In genomic region chr13:41461527-41462124, GRCh38 we compare ENCODE assay signal across 15 cellular contexts. TPM values are rescaled to one million over a fixed set of nuclear protein-coding genes. Genes with fewer than 3 reads are reported as not detected.
DNase-seq lines count a peak whose midpoint lies in the region; TF ChIP-seq lines count a peak whose summit lies in the region.
"Had no signal": no experiment of that assay in that cellular context is flagged by ENCODE, and none has a peak within 500 bp of the region (broad histone marks: within the 10 kb centered on the region; RNA-seq: fewer than 3 reads in every experiment).

No MANE protein-coding gene starts in this region.

- CTCF ChIA-PET in AG04450 (lab: Charles Lee), result interaction anchor here (1.0 kb wide), 1 partner anchor 191 kb away, joined by 7 read pairs; no protein-coding TSS in a partner anchor
- CTCF ChIA-PET in CD8-positive, alpha-beta memory T cell (lab: Charles Lee), result interaction anchor here (1.5 kb wide), 1 partner anchor 38 kb away, joined by 3 read pairs; no protein-coding TSS in a partner anchor

- H3K27me3 ChIP-seq in AG04450 (ENCODE audit: control insufficient read depth, insufficient read depth, low read length), result peaks cover 5% of the 10 kb centered on the region
- no peaks in the 10 kb centered on the region for H3K27me3 ChIP-seq in CD8-positive, alpha-beta memory T cell (ENCODE audit: insufficient read depth, low read length, poor library complexity, severe bottlenecking)
- no peaks in the 10 kb centered on the region for H3K27me3 ChIP-seq in tibial artery

- H3K9me3 ChIP-seq in AG04450 (ENCODE audit: control insufficient read depth, insufficient read depth, low read length) (peaks cover 4% of the 10 kb centered on the region; the same call in 1 of the 2 replicates), tibial artery (no peaks in the 10 kb centered on the region)
- no peaks in the 10 kb centered on the region for H3K9me3 ChIP-seq in CD8-positive, alpha-beta memory T cell (ENCODE audit: low read length)

- POLR2A ChIA-PET in AG04450 (lab: Yijun Ruan, JAX), result no interaction called here
- POLR2A ChIA-PET in CD8-positive, alpha-beta memory T cell (lab: Charles Lee), result interaction anchor here (0.7 kb wide), 1 partner anchor 29 kb away, joined by 3 read pairs; no protein-coding TSS in a partner anchor

- intact Hi-C loops in activated T-helper 2 cell treated with anti-CD3 and anti-CD28 coated beads, Interferon-gamma antibody, Interleukin-2, Interleukin-4, amounts not matched to agents 10 μg/mL and 5 μg/mL and 100 μg/mL, durations not matched to agents 14 hours and 24 hours and 36 hours (cut with micrococcal nuclease), result loop anchor here (2.0 to 10.0 kb wide), 2 partner anchors 403 to 913 kb away; no protein-coding TSS in a partner anchor
- intact Hi-C loops in tibial artery (cut with DNase I; ENCODE audit: low total_unique reads), result no loop called here

- peaks cover 81% of the 10 kb centered on the region for H3K4me1 ChIP-seq in CD8-positive, alpha-beta memory T cell (ENCODE audit: insufficient read depth, low read length)
- H3K4me1 ChIP-seq in tibial artery, result peaks cover 0 to 26% (median 11%) of the 10 kb centered on the region in 4 donors

- H3K27me3 Mint-ChIP-seq in CD8-positive, alpha-beta memory T cell, result peaks cover 0 to 14% of the 10 kb centered on the region in 2 donors
- peaks cover 4% of the 10 kb centered on the region for H3K27me3 Mint-ChIP-seq in activated T-helper 2 cell treated with anti-CD3 and anti-CD28 coated beads, Interferon-gamma antibody, Interleukin-2, Interleukin-4, amounts not matched to agents 10 μg/mL and 5 μg/mL and 100 μg/mL, durations not matched to agents 14 hours and 24 hours and 36 hours (ENCODE audit: low read depth)

- peaks cover 80 to 85% (median 84%) of the 10 kb centered on the region in 3 donors for H3K4me1 Mint-ChIP-seq in CD8-positive, alpha-beta memory T cell
- peaks cover 74% of the 10 kb centered on the region for H3K4me1 Mint-ChIP-seq in activated T-helper 2 cell treated with anti-CD3 and anti-CD28 coated beads, Interferon-gamma antibody, Interleukin-2, Interleukin-4, amounts not matched to agents 10 μg/mL and 5 μg/mL and 100 μg/mL, durations not matched to agents 14 hours and 24 hours and 36 hours (ENCODE audit: low read depth)

- H3K36me3 ChIP-seq in CD8-positive, alpha-beta memory T cell (ENCODE audit: insufficient read depth, low read length), result no peaks in the 10 kb centered on the region
- peaks cover 0 to 38% (median 0%) of the 10 kb centered on the region in 3 donors for H3K36me3 ChIP-seq in tibial artery

- peak overlapping the region; percentile 78 to 91 (median 84) for H3K4me3 Mint-ChIP-seq in CD8-positive, alpha-beta memory T cell
- peak overlapping the region; percentile 76 for H3K4me3 Mint-ChIP-seq in activated T-helper 2 cell treated with anti-CD3 and anti-CD28 coated beads, Interferon-gamma antibody, Interleukin-2, Interleukin-4, amounts not matched to agents 10 μg/mL and 5 μg/mL and 100 μg/mL, durations not matched to agents 14 hours and 24 hours and 36 hours (ENCODE audit: low read depth)

- H3K27ac Mint-ChIP-seq in CD8-positive, alpha-beta memory T cell, result peak overlapping the region; percentile 51 to 99 (median 96)
- H3K27ac Mint-ChIP-seq in activated T-helper 2 cell treated with anti-CD3 and anti-CD28 coated beads, Interferon-gamma antibody, Interleukin-2, Interleukin-4, amounts not matched to agents 10 μg/mL and 5 μg/mL and 100 μg/mL, durations not matched to agents 14 hours and 24 hours and 36 hours, result peak overlapping the region; percentile 92

- peaks cover 8 to 73% (median 17%) of the 10 kb centered on the region in 3 donors for H3K36me3 Mint-ChIP-seq in CD8-positive, alpha-beta memory T cell
- peaks cover 74% of the 10 kb centered on the region for H3K36me3 Mint-ChIP-seq in activated T-helper 2 cell treated with anti-CD3 and anti-CD28 coated beads, Interferon-gamma antibody, Interleukin-2, Interleukin-4, amounts not matched to agents 10 μg/mL and 5 μg/mL and 100 μg/mL, durations not matched to agents 14 hours and 24 hours and 36 hours (ENCODE audit: low read depth)

- DNase-seq in AG04450 (ENCODE audit: low read depth, low spot score) (no peak), medulla oblongata (ENCODE audit: extremely low spot score) (peak; percentile 40), foreskin fibroblast (no peak), tibial artery (no peak), NCI-H524 treated with DMSO at 0.1 percent for 48 hours (lab: John Stamatoyannopoulos, UW) (no peak)
- DNase-seq in CD8-positive, alpha-beta memory T cell, result peak in 1 of 5 donors; percentile 35
- no peak for DNase-seq in activated T-helper 2 cell treated with anti-CD3 and anti-CD28 coated beads, Interferon-gamma antibody, Interleukin-2, Interleukin-4, amounts not matched to agents 10 μg/mL and 5 μg/mL and 100 μg/mL, durations not matched to agents 14 hours and 24 hours and 36 hours (ENCODE audit: low spot score)
- no peak for DNase-seq in NK-92 treated with Interleukin-12 subunit alpha and Interleukin-12 subunit beta, amount 100 ng/mL, for 24 hours (lab: John Stamatoyannopoulos, UW)
- DNase-seq: activated CD4-positive, alpha-beta T cell treated with anti-CD3 and anti-CD28 coated beads for 1 hour; GM23248; left colon; NCI-H526; nucleus accumbens; stimulated activated CD4-positive, alpha-beta T cell treated with anti-CD3 and anti-CD28 coated beads, Interleukin-15, amount 100 ng/mL, for 24 hours; stimulated activated CD8-positive, alpha-beta memory T cell treated with anti-CD3 and anti-CD28 coated beads, Interleukin-4, amount 100 ng/mL, for 48 hours had no signal

- H3K4me3 ChIP-seq in AG04450 (ENCODE audit: low read depth, low read length) (peak overlapping the region; percentile 21), foreskin fibroblast (ENCODE audit: low read depth in 1 of 2, low read length in 2 of 2) (no peak overlapping the region), tibial artery (no peak overlapping the region)
- peak overlapping the region; percentile 74 for H3K4me3 ChIP-seq in CD8-positive, alpha-beta memory T cell (ENCODE audit: low read length)
- H3K4me3 ChIP-seq: GM23248 had no signal

- H3K9me3 Mint-ChIP-seq in CD8-positive, alpha-beta memory T cell, result no peaks in the 10 kb centered on the region
- H3K9me3 Mint-ChIP-seq in activated T-helper 2 cell treated with anti-CD3 and anti-CD28 coated beads, Interferon-gamma antibody, Interleukin-2, Interleukin-4, amounts not matched to agents 10 μg/mL and 5 μg/mL and 100 μg/mL, durations not matched to agents 14 hours and 24 hours and 36 hours, result no peaks in the 10 kb centered on the region

- TF ChIP-seq CTCF in AG04450 (IDR thresholded peaks at IDR 0.05; ENCODE audit: low read depth, low read length) (no peak), foreskin fibroblast (IDR thresholded peaks at IDR 0.05; ENCODE audit: low read depth, low read length) (no peak), tibial artery (IDR thresholded peaks at IDR 0.05) (no peak)

- H3K27ac ChIP-seq in AG04450 (ENCODE audit: low read depth, low read length) (no peak overlapping the region), tibial artery (no peak overlapping the region)
- H3K27ac ChIP-seq in CD8-positive, alpha-beta memory T cell (ENCODE audit: low read depth, low read length), result no peak overlapping the region
- H3K27ac ChIP-seq: GM23248 had no signal

RNA-seq across cellular contexts. Expression of gene RGCC, which starts 4.3 kb away (rescaled TPM):
- 141 TPM in 2 replicates for polyA plus RNA-seq in AG04450 (2011; rRNA removed)
- 32.8 and 38.8 TPM in 2 replicates for polyA minus RNA-seq in AG04450 (2011; rRNA and poly(A)+ RNA removed)
- 100 to 1,000 TPM; 107 to 110 TPM for total RNA-seq in CD8-positive, alpha-beta memory T cell
- 83.0 TPM for polyA plus RNA-seq in CD8-positive, alpha-beta memory T cell
- total RNA-seq in activated T-helper 2 cell treated with anti-CD3 and anti-CD28 coated beads, Interferon-gamma antibody, Interleukin-2, Interleukin-4, amounts not matched to agents 10 μg/mL and 5 μg/mL and 100 μg/mL, durations not matched to agents 14 hours and 24 hours and 36 hours, result 76.5 and 79.3 TPM in 2 replicates

Comparison
In these comparisons a context has a peak if more than half of its experiments do, and no peak if none do; other contexts are left out.
1. H3K4me3 ChIP-seq: peak in AG04450 (single experiment) and CD8-positive, alpha-beta memory T cell (single experiment); none in foreskin fibroblast (0 of 2) and tibial artery (0 of 2).